ENCODE assay signal across 25 cellular contexts in genomic region chr11:76660533-76661305, GRCh38. TPM values are rescaled to one million over a fixed set of nuclear protein-coding genes. Genes with fewer than 3 reads are reported as not detected.
A peak's percentile ranks its signal among the peaks of the same experiment; 100 is the strongest.
DNase-seq lines count a peak whose midpoint lies in the region; ATAC-seq, FAIRE-seq and TF ChIP-seq lines count a peak whose summit lies in the region.
"Had no signal": no experiment of that assay in that cellular context is flagged by ENCODE, and none has a peak within 500 bp of the region (broad histone marks: within the 10 kb centered on the region; RNA-seq: fewer than 3 reads in every experiment).

No MANE protein-coding gene starts in this region.

- no peaks in the 10 kb centered on the region for H3K9me3 Mint-ChIP-seq in activated naive CD4-positive, alpha-beta T cell treated with anti-CD3 and anti-CD28 coated beads, Interleukin-2, amount 50 U/mL, for 72 hours
- H3K9me3 Mint-ChIP-seq: naive thymus-derived CD8-positive, alpha-beta T cell had no signal

- H3K4me3 ChIP-seq in PC-3 (ENCODE audit: low read length) (no peak overlapping the region), left ventricle myocardium inferior (no peak overlapping the region), SJCRH30 (no peak overlapping the region)
- H3K4me3 ChIP-seq: body of pancreas, prostate gland, skin epidermis, thyroid gland had no signal

- POLR2A ChIA-PET in PC-3 (lab: Charles Lee; ENCODE audit: unreplicated experiment) = no interaction called here

- H3K9me3 ChIP-seq in PC-3 (ENCODE audit: low read length) (no peaks in the 10 kb centered on the region), left ventricle myocardium inferior (replicated peaks) (no peaks in the 10 kb centered on the region), SJCRH30 (replicated peaks) (no peaks in the 10 kb centered on the region)
- H3K9me3 ChIP-seq: body of pancreas, prostate gland, thyroid gland had no signal

- no peak overlapping the region for H3K27ac ChIP-seq in PC-3 (ENCODE audit: low read length)
- peak overlapping the region; percentile 5 for H3K27ac ChIP-seq in left ventricle myocardium inferior (replicated peaks)
- no peak overlapping the region for H3K27ac ChIP-seq in SJCRH30
- H3K27ac ChIP-seq: body of pancreas, prostate gland, skin epidermis, thyroid gland had no signal

- intact Hi-C loops in PC-3 (cut with micrococcal nuclease) = no loop called here
- intact Hi-C loops in left ventricle myocardium inferior (cut with micrococcal nuclease) = no loop called here
- intact Hi-C loops in posterior vena cava (cut with DNase I) = no loop called here

- no peaks in the 10 kb centered on the region for H3K9me2 ChIP-seq in PC-3 (replicated peaks; ENCODE audit: low read length)

- ATAC-seq in PC-3 (peak; percentile 15; the same call in 1 of the 2 replicates), GM19328 (IDR thresholded peaks at IDR 0.05; ENCODE audit: unreplicated experiment) (no peak)
- no peak for ATAC-seq in activated naive CD4-positive, alpha-beta T cell treated with anti-CD3 and anti-CD28 coated beads, Interleukin-2, amount 50 U/mL, for 72 hours
- ATAC-seq: body of pancreas; naive thymus-derived CD8-positive, alpha-beta T cell had no signal

- CTCF ChIA-PET in PC-3 (lab: Charles Lee) = no interaction called here

- TF ChIP-seq POLR2A in GM12892 (IDR thresholded peaks at IDR 0.05; ENCODE audit: low read depth, low read length) = no peak

- no peaks in the 10 kb centered on the region for H3F3A ChIP-seq in PC-3 (ENCODE audit: low read length, unreplicated experiment)

- no peak for TF ChIP-seq CTCF in PC-3 (conservative IDR thresholded peaks at IDR 0.05; ENCODE audit: low read depth, low read length)
- TF ChIP-seq CTCF in left ventricle myocardium inferior (IDR thresholded peaks at IDR 0.05; ENCODE audit: borderline replicate concordance) = no peak

- H3K27me3 ChIP-seq in PC-3 (ENCODE audit: low read length) (no peaks in the 10 kb centered on the region), left ventricle myocardium inferior (ENCODE audit: low read depth) (no peaks in the 10 kb centered on the region), SJCRH30 (no peaks in the 10 kb centered on the region)
- H3K27me3 ChIP-seq: body of pancreas, thyroid gland had no signal

- no peaks in the 10 kb centered on the region for H4K20me1 ChIP-seq in PC-3 (ENCODE audit: low read length)

- no peak overlapping the region for H3K9ac ChIP-seq in PC-3 (ENCODE audit: low read length)

- H3K36me3 Mint-ChIP-seq in activated naive CD4-positive, alpha-beta T cell treated with anti-CD3 and anti-CD28 coated beads, Interleukin-2, amount 50 U/mL, for 72 hours = no peaks in the 10 kb centered on the region
- H3K36me3 Mint-ChIP-seq: naive thymus-derived CD8-positive, alpha-beta T cell had no signal

- no peak overlapping the region for H2AFZ ChIP-seq in PC-3 (ENCODE audit: low read length)

- DNase-seq in GM12892 (ENCODE audit: insufficient read length) = peak; percentile 12
- DNase-seq in PC-3 = no peak
- no peak for DNase-seq in left ventricle myocardium inferior
- peak; percentile 76 for DNase-seq in posterior vena cava (ENCODE audit: low spot score)
- DNase-seq in DMS 273 treated with DMSO at 0.1 percent for 48 hours (lab: John Stamatoyannopoulos, UW) = no peak
- no peak for DNase-seq in activated naive CD4-positive, alpha-beta T cell treated with anti-CD3 and anti-CD28 coated beads, Interleukin-2, amount 50 U/mL, for 72 hours (ENCODE audit: low spot score in 2 of 2)
- DNase-seq in SJCRH30 = no peak
- DNase-seq: DND-41; Karpas-422; kidney glomerular epithelial cell; mesendoderm; NCI-H1694 treated with DMSO at 0.1 percent for 48 hours; NCI-H748 treated with DMSO at 0.1 percent for 48 hours; OCI-M1; SIG-M5; stimulated activated CD4-positive, alpha-beta T cell treated with anti-CD3 and anti-CD28 coated beads, Interleukin-4, amount 100 ng/mL, for 1 hour; stimulated activated naive CD4-positive, alpha-beta T cell treated with Interleukin-2 at 50 U/mL for 16 hours had no signal

- BruUV-seq in PC-3 (replicated peaks; lab: Mats Ljungman, UMichigan) = no TSS peak

- H3K4me1 ChIP-seq in PC-3 (ENCODE audit: insufficient read depth, low read length) (no peaks in the 10 kb centered on the region), left ventricle myocardium inferior (peaks cover 82% of the 10 kb centered on the region), SJCRH30 (peaks cover 18% of the 10 kb centered on the region)
- H3K4me1 ChIP-seq: body of pancreas, prostate gland had no signal

- H3K4me2 ChIP-seq in PC-3 (ENCODE audit: low read length) = no peak overlapping the region

- no peaks in the 10 kb centered on the region for H3K79me2 ChIP-seq in PC-3 (ENCODE audit: low read length)

- H3K36me3 ChIP-seq in PC-3 (ENCODE audit: low read depth, low read length) (no peaks in the 10 kb centered on the region), left ventricle myocardium inferior (peaks cover 60% of the 10 kb centered on the region), SJCRH30 (no peaks in the 10 kb centered on the region)
- H3K36me3 ChIP-seq: prostate gland, thyroid gland had no signal

- no peak for FAIRE-seq in GM12892 (lab: Jason Lieb, UNC)
- FAIRE-seq: colon, GM12891 had no signal

- peak overlapping the region in 1 of 2 donors; percentile 29 for H3K27ac Mint-ChIP-seq in activated naive CD4-positive, alpha-beta T cell treated with anti-CD3 and anti-CD28 coated beads, Interleukin-2, amount 50 U/mL, for 72 hours
- H3K27ac Mint-ChIP-seq: naive thymus-derived CD8-positive, alpha-beta T cell had no signal

RNA-seq across cellular contexts. Expression of gene LRRC32, which starts 9.8 kb away (rescaled TPM):
- 5.1 TPM for polyA plus RNA-seq in GM12892 (2012; ENCODE audit: missing spikeins)
- total RNA-seq in PC-3 (2014; rRNA removed) (not detected in 2 replicates), left ventricle myocardium inferior (35.1 TPM), posterior vena cava (100 to 1,000 TPM; 108 to 142 TPM)
- under 1 TPM; 0.30 to 0.43 TPM for total RNA-seq in activated naive CD4-positive, alpha-beta T cell treated with anti-CD3 and anti-CD28 coated beads, Interleukin-2, amount 50 U/mL, for 72 hours
- total RNA-seq in SJCRH30 (2014; rRNA removed; shearing (Covaris generic)) = 0.15 and 0.30 TPM in 2 replicates
- polyA plus RNA-seq: naive thymus-derived CD8-positive, alpha-beta T cell had no signal

Comparison
In these comparisons a context has a peak if more than half of its experiments do, and no peak if none do; other contexts are left out.
1. DNase-seq: peak in GM12892 (single experiment) and posterior vena cava (single experiment); none in PC-3 (single experiment), left ventricle myocardium inferior (single experiment), DMS 273 treated with DMSO at 0.1 percent for 48 hours (single experiment), activated naive CD4-positive, alpha-beta T cell treated with anti-CD3 and anti-CD28 coated beads, Interleukin-2, amount 50 U/mL, for 72 hours (0 of 2) and SJCRH30 (0 of 2).
2. RNA of gene LRRC32, which starts 9.8 kb away (total RNA-seq): 108 to 142 TPM in posterior vena cava and 35.1 TPM in left ventricle myocardium inferior (single experiment); 0.30 to 0.43 TPM in activated naive CD4-positive, alpha-beta T cell treated with anti-CD3 and anti-CD28 coated beads, Interleukin-2, amount 50 U/mL, for 72 hours, 0.15 to 0.30 TPM in SJCRH30 and not detected in PC-3; every median in the first group is over 10 times any median in the second.